In the genomic region with DNA sequence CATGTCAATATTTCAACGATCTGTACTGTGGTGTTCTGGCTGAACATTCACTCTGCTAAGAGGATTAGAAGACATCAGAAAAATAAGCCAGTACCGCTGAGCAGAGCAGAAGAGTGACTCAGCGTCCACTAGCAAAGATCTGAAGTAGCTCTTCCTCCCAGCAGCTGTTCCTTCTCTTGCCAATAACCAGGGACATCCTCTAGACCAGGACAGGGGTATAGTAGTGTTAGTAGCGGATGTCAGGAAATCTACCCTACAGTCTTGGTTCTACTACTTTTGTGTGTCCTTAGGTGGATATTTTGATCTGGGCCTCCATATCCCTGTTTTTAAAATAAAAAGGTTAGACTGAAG, we compare ENCODE assay signal across 11 cellular contexts.
DNase-seq lines count a peak whose midpoint lies in the region; ATAC-seq, FAIRE-seq and TF ChIP-seq lines count a peak whose summit lies in the region.
"Had no signal": no experiment of that assay in that cellular context is flagged by ENCODE, and none has a peak within 500 bp of the region (broad histone marks: within the 10 kb centered on the region; RNA-seq: fewer than 3 reads in every experiment).

No MANE protein-coding gene starts in this region.

- no peak overlapping the region for H3K27ac Mint-ChIP-seq in effector memory CD8-positive, alpha-beta T cell
- H3K27ac Mint-ChIP-seq: activated naive CD4-positive, alpha-beta T cell treated with anti-CD3 and anti-CD28 coated beads, Interleukin-2, amount 50 U/mL, for 24 hours had no signal

- peaks cover 0 to 7% of the 10 kb centered on the region in 2 donors for H3K27me3 Mint-ChIP-seq in effector memory CD8-positive, alpha-beta T cell
- H3K27me3 Mint-ChIP-seq: activated naive CD4-positive, alpha-beta T cell treated with anti-CD3 and anti-CD28 coated beads, Interleukin-2, amount 50 U/mL, for 24 hours had no signal

- H3K9ac ChIP-seq in BLaER1 treated with 17β-estradiol and CSF1 and Interleukin-3, amounts not matched to agents 10 nM and 100 nM: peak overlapping the region in 2 of 11 experiments; percentile 25 to 38; a peak in 2 of 22 replicates
- no peak overlapping the region for H3K9ac ChIP-seq in mesendoderm (ENCODE audit: low read length)

- H3K56ac ChIP-seq in mesendoderm (ENCODE audit: low read length): peak overlapping the region; percentile 40

- no peaks in the 10 kb centered on the region for H3K9me3 ChIP-seq in BLaER1 treated with 17β-estradiol and CSF1 and Interleukin-3, amounts not matched to agents 10 nM and 100 nM (replicated peaks in 1 of 11)
- no peaks in the 10 kb centered on the region for H3K9me3 ChIP-seq in small intestine (ENCODE audit: control insufficient read depth, low read depth)
- H3K9me3 ChIP-seq: sigmoid colon had no signal

- no peak for FAIRE-seq in small intestine (lab: Jason Lieb, UNC)

- peak overlapping the region; percentile 18 for H2AK5ac ChIP-seq in mesendoderm (ENCODE audit: low read length)

- DNase-seq in LHCN-M2 (ENCODE audit: low read depth) (peak; percentile 93), brain microvascular endothelial cell (peak; percentile 40), mesendoderm (no peak), RKO (ENCODE audit: low spot score) (no peak), T1000 (lab: John Stamatoyannopoulos, UW) (no peak), small intestine (no peak)
- DNase-seq in effector memory CD8-positive, alpha-beta T cell: no peak
- DNase-seq: activated CD4-positive, alpha-beta T cell treated with anti-CD3 and anti-CD28 coated beads for 4 hours had no signal

- H2BK5ac ChIP-seq in mesendoderm (ENCODE audit: low read length): no peak overlapping the region

- H3K4me2 ChIP-seq in BLaER1 treated with 17β-estradiol and CSF1 and Interleukin-3, amounts not matched to agents 10 nM and 100 nM: peak overlapping the region; percentile 26 to 72 (median 54); a peak in 21 of 22 replicates
- H3K4me2 ChIP-seq in mesendoderm (ENCODE audit: low read length): no peak overlapping the region

- no peak overlapping the region for H3K4me3 ChIP-seq in BLaER1 treated with 17β-estradiol and CSF1 and Interleukin-3, amounts not matched to agents 10 nM and 100 nM
- H3K4me3 ChIP-seq in brain microvascular endothelial cell (ENCODE audit: low read depth, low read length) (no peak overlapping the region), mesendoderm (ENCODE audit: low read length) (no peak overlapping the region), small intestine (ENCODE audit: low read depth in 1 of 2, low read length in 2 of 2) (no peak overlapping the region)
- H3K4me3 ChIP-seq: sigmoid colon had no signal

- no peaks in the 10 kb centered on the region for H3K36me3 Mint-ChIP-seq in effector memory CD8-positive, alpha-beta T cell (ENCODE audit: insufficient read depth)
- H3K36me3 Mint-ChIP-seq: activated naive CD4-positive, alpha-beta T cell treated with anti-CD3 and anti-CD28 coated beads, Interleukin-2, amount 50 U/mL, for 24 hours had no signal

- in situ Hi-C loops in brain microvascular endothelial cell (cut with HindIII; ENCODE audit: low pct_ligation_motif_present, low sequenced_read_pairs): loop anchor here (25.0 kb wide), 1 partner anchor 181 kb away; the partner anchor contains the start of gene YTHDC2

- H3K27ac ChIP-seq in BLaER1 treated with 17β-estradiol and CSF1 and Interleukin-3, amounts not matched to agents 10 nM and 100 nM: peak overlapping the region in 8 of 11 experiments; percentile 3 to 64 (median 16); a peak in 11 of 22 replicates
- H3K27ac ChIP-seq in brain microvascular endothelial cell: no peak overlapping the region
- H3K27ac ChIP-seq in mesendoderm (ENCODE audit: low read depth, low read length): no peak overlapping the region
- H3K27ac ChIP-seq in small intestine (ENCODE audit: low read depth in 1 of 2, low read length in 1 of 2): no peak overlapping the region
- H3K27ac ChIP-seq: sigmoid colon had no signal

- no peak overlapping the region for H4K5ac ChIP-seq in mesendoderm (ENCODE audit: low read length)

- no peak for TF ChIP-seq CTCF in brain microvascular endothelial cell (IDR thresholded peaks at IDR 0.05; ENCODE audit: low read depth, low read length, missing control alignments)

- no peak overlapping the region for H3K4ac ChIP-seq in mesendoderm (ENCODE audit: low read depth, low read length)

- peaks cover 11 to 12% of the 10 kb centered on the region in 2 donors for H3K4me1 Mint-ChIP-seq in effector memory CD8-positive, alpha-beta T cell (ENCODE audit: low read depth in 2 of 2)

- H3K4me1 ChIP-seq in BLaER1 treated with 17β-estradiol and CSF1 and Interleukin-3, amounts not matched to agents 10 nM and 100 nM: peaks cover 12 to 22% (median 18%) of the 10 kb centered on the region in 10 experiments
- no peaks in the 10 kb centered on the region for H3K4me1 ChIP-seq in mesendoderm (ENCODE audit: control insufficient read depth, low read depth, low read length)
- no peaks in the 10 kb centered on the region for H3K4me1 ChIP-seq in small intestine (ENCODE audit: control insufficient read depth in 2 of 2, insufficient read depth in 1 of 2, low read depth in 1 of 2, low read length in 1 of 2)

- H3K36me3 ChIP-seq in BLaER1 treated with 17β-estradiol and CSF1 and Interleukin-3, amounts not matched to agents 10 nM and 100 nM: no peaks in the 10 kb centered on the region
- H3K36me3 ChIP-seq in brain microvascular endothelial cell (replicated peaks): no peaks in the 10 kb centered on the region
- H3K36me3 ChIP-seq in mesendoderm (ENCODE audit: control insufficient read depth, insufficient read depth, low read length): no peaks in the 10 kb centered on the region
- no peaks in the 10 kb centered on the region for H3K36me3 ChIP-seq in small intestine (ENCODE audit: control insufficient read depth in 2 of 2, insufficient read depth in 2 of 2, low read length in 2 of 2)
- H3K36me3 ChIP-seq: sigmoid colon had no signal

- WGBS in mesendoderm (ENCODE audit: extremely low coverage, insufficient coverage, low lambda C conversion rate): no CpG with 5 or more reads among the region's 4 CpGs
- WGBS in small intestine, 3 donors: 55 to 79% (median 76%) methylated on average over 4 of the region's 4 CpGs

- H2BK120ac ChIP-seq in mesendoderm (ENCODE audit: low read depth, low read length): no peak overlapping the region

- H4K20me1 ChIP-seq in BLaER1 treated with 17β-estradiol and CSF1 and Interleukin-3, amounts not matched to agents 10 nM and 100 nM: no peaks in the 10 kb centered on the region

- no peaks in the 10 kb centered on the region for H3K9me3 Mint-ChIP-seq in effector memory CD8-positive, alpha-beta T cell
- H3K9me3 Mint-ChIP-seq: activated naive CD4-positive, alpha-beta T cell treated with anti-CD3 and anti-CD28 coated beads, Interleukin-2, amount 50 U/mL, for 24 hours had no signal

- H3K79me2 ChIP-seq in mesendoderm (ENCODE audit: control insufficient read depth, insufficient read depth, low read length): no peaks in the 10 kb centered on the region

- no peak overlapping the region for H2BK15ac ChIP-seq in mesendoderm (replicated peaks; ENCODE audit: low read depth)

- H3K4me3 Mint-ChIP-seq in effector memory CD8-positive, alpha-beta T cell: no peak overlapping the region
- H3K4me3 Mint-ChIP-seq: activated naive CD4-positive, alpha-beta T cell treated with anti-CD3 and anti-CD28 coated beads, Interleukin-2, amount 50 U/mL, for 24 hours had no signal

- no peaks in the 10 kb centered on the region for H3K27me3 ChIP-seq in BLaER1 treated with 17β-estradiol and CSF1 and Interleukin-3, amounts not matched to agents 10 nM and 100 nM
- H3K27me3 ChIP-seq in brain microvascular endothelial cell (replicated peaks) (no peaks in the 10 kb centered on the region), mesendoderm (ENCODE audit: insufficient read depth, low read length, poor library complexity) (no peaks in the 10 kb centered on the region), small intestine (ENCODE audit: control insufficient read depth in 2 of 2, insufficient read depth in 2 of 2, low read length in 2 of 2) (no peaks in the 10 kb centered on the region)
- H3K27me3 ChIP-seq: sigmoid colon had no signal

- no peaks in the 10 kb centered on the region for H3K79me1 ChIP-seq in mesendoderm (ENCODE audit: low read length)

- no peak overlapping the region for H4K8ac ChIP-seq in mesendoderm (ENCODE audit: low read depth, low read length)

- H3K18ac ChIP-seq in mesendoderm (ENCODE audit: low read length): no peak overlapping the region

- no peak overlapping the region for H3K23ac ChIP-seq in mesendoderm (ENCODE audit: low read length)

- ATAC-seq in effector memory CD8-positive, alpha-beta T cell (replicated peaks): no peak

Comparison
In these comparisons a context has a peak if more than half of its experiments do, and no peak if none do; other contexts are left out.
1. H3K27ac ChIP-seq: peak in BLaER1 treated with 17β-estradiol and CSF1 and Interleukin-3, amounts not matched to agents 10 nM and 100 nM (8 of 11); none in brain microvascular endothelial cell (single experiment), mesendoderm (single experiment) and small intestine (0 of 2).
2. DNase-seq: peak in LHCN-M2 (single experiment) and brain microvascular endothelial cell (single experiment); none in mesendoderm (single experiment), effector memory CD8-positive, alpha-beta T cell (0 of 3), RKO (single experiment), T1000 (single experiment) and small intestine (single experiment).